In the genomic region with DNA sequence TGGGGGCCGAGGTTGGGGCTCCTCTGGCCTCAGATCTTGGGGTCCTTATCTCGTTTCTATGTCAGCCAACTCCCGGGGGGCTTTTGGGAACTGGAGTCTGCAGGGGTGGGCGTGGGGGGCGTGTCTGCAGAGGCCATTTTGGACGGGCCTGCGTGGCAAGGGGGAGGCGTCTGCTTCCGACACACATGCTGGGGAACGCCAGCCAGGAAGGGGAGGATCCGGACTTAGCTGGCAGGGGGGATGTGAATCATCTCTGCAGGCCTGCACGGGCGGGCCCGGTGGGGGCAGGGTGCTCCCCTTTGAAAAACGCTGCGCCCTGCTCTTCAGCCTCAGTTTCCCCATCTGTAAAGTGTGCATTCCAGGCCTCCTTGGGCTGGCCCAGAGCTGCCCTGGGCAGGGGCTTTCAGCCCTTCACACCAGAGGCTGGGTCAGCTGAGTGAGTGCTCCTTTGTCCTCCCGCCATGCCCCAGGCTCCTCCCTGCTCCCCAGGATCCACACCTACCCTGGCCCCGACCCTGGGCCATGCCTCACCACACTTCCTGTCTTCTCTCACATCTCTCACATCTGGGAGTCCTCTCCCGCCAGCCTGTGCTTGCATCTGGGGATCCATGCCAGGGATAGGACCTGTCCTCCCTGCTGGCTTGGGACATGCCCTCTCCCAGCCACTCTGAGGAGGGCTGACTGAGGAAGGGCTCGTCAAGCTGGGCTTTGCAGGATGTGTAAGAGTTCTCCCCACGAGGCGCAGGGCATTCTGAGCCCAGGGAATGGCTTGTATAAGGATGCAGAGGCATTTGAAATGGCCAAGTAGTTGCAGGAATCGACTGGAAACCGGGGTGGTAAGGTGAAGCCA, we compare ENCODE assay signal across 8 cellular contexts. TPM values are rescaled to one million over a fixed set of nuclear protein-coding genes. Genes with fewer than 3 reads are reported as not detected.
A peak's percentile ranks its signal among the peaks of the same experiment; 100 is the strongest.
DNase-seq lines count a peak whose midpoint lies in the region; ATAC-seq and TF ChIP-seq lines count a peak whose summit lies in the region.

No MANE protein-coding gene starts in this region.

- H3K27ac Mint-ChIP-seq in dendritic cell treated with granulocyte-macrophage colony-stimulating factor and Interleukin-4, amounts not matched to agents 40 ng/mL and 50 ng/mL, for 4 days = peak overlapping the region; percentile 49

- no peaks in the 10 kb centered on the region for H3K36me3 ChIP-seq in lung (ENCODE audit: control insufficient read depth in 2 of 2, insufficient read depth in 2 of 2, low read length in 2 of 2)

- no peaks in the 10 kb centered on the region for H3K9me3 Mint-ChIP-seq in dendritic cell treated with granulocyte-macrophage colony-stimulating factor and Interleukin-4, amounts not matched to agents 40 ng/mL and 50 ng/mL, for 4 days

- no peaks in the 10 kb centered on the region for H3K27me3 ChIP-seq in lung (ENCODE audit: control insufficient read depth, insufficient read depth)

- TF ChIP-seq CTCF in lung (IDR thresholded peaks at IDR 0.05; ENCODE audit: control extremely low read depth, extremely low read depth) = no peak

- peak overlapping the region in 1 of 2 donors; percentile 29 for H3K27ac ChIP-seq in lung (ENCODE audit: low read depth in 1 of 2, low read length in 1 of 2)

- peak; percentile 69 for ATAC-seq in lung (ENCODE audit: insufficient read depth, low FRiP score)
- ATAC-seq in HG03135 (IDR thresholded peaks at IDR 0.05; ENCODE audit: unreplicated experiment) = no peak
- ATAC-seq in HG03571 (IDR thresholded peaks at IDR 0.05; ENCODE audit: unreplicated experiment) = no peak

- DNase-seq in D341Med (ENCODE audit: low spot score) (peak; percentile 65), KG1 (lab: John Stamatoyannopoulos, UW) (peak; percentile 60), lung (ENCODE audit: low spot score) (peak; percentile 71)
- DNase-seq in activated CD4-positive, alpha-beta T cell treated with anti-CD3 and anti-CD28 coated beads for 48 hours = peak; percentile 89
- DNase-seq in stimulated activated CD8-positive, alpha-beta memory T cell treated with anti-CD3 and anti-CD28 coated beads, Interleukin-15, amount 100 ng/mL, for 1 hour (ENCODE audit: low read depth) = peak; percentile 26

- peaks cover 69% of the 10 kb centered on the region for H3K4me1 Mint-ChIP-seq in dendritic cell treated with granulocyte-macrophage colony-stimulating factor and Interleukin-4, amounts not matched to agents 40 ng/mL and 50 ng/mL, for 4 days (ENCODE audit: low read depth)

- no peaks in the 10 kb centered on the region for H3K36me3 Mint-ChIP-seq in dendritic cell treated with granulocyte-macrophage colony-stimulating factor and Interleukin-4, amounts not matched to agents 40 ng/mL and 50 ng/mL, for 4 days (ENCODE audit: low read depth)

- peaks cover 0 to 28% of the 10 kb centered on the region in 2 donors for H3K4me1 ChIP-seq in lung (ENCODE audit: control insufficient read depth in 2 of 2, insufficient read depth in 2 of 2, low read length in 2 of 2)

- H3K4me3 Mint-ChIP-seq in dendritic cell treated with granulocyte-macrophage colony-stimulating factor and Interleukin-4, amounts not matched to agents 40 ng/mL and 50 ng/mL, for 4 days = peak overlapping the region; percentile 79

- peaks cover 49% of the 10 kb centered on the region for H3K27me3 Mint-ChIP-seq in dendritic cell treated with granulocyte-macrophage colony-stimulating factor and Interleukin-4, amounts not matched to agents 40 ng/mL and 50 ng/mL, for 4 days

- intact Hi-C loops in dendritic cell treated with granulocyte-macrophage colony-stimulating factor and Interleukin-4, amounts not matched to agents 40 ng/mL and 50 ng/mL, for 4 days (cut with micrococcal nuclease) = no loop called here

- no peak overlapping the region for H3K4me3 ChIP-seq in lung

- 22 to 23% methylated on average over 22 to 24 of the region's 24 CpGs for WGBS in lung, 2 donors

- H3K9me3 ChIP-seq in lung (ENCODE audit: control insufficient read depth in 2 of 2, insufficient read depth in 1 of 2, low read length in 1 of 2) = no peaks in the 10 kb centered on the region

RNA-seq across cellular contexts. Expression of gene FSCN1, which starts 3.7 kb away (rescaled TPM):
- 10 to 100 TPM; 59.5 to 71.8 TPM for total RNA-seq in lung
- polyA plus RNA-seq in lung = 10 to 100 TPM; 28.7 to 33.8 TPM

Comparison
In these comparisons a context has a peak if more than half of its experiments do, and no peak if none do; other contexts are left out.
1. DNase-seq: peak in every context shown above with its lines; median percentile 89 in activated CD4-positive, alpha-beta T cell treated with anti-CD3 and anti-CD28 coated beads for 48 hours; 71 in lung; 65 in D341Med; 60 in KG1; 26 in stimulated activated CD8-positive, alpha-beta memory T cell treated with anti-CD3 and anti-CD28 coated beads, Interleukin-15, amount 100 ng/mL, for 1 hour.